ENCODE assay signal across 8 cellular contexts in genomic region chr5:177389368-177390169, GRCh38. TPM values are rescaled to one million over a fixed set of nuclear protein-coding genes. Genes with fewer than 3 reads are reported as not detected.
A peak's percentile ranks its signal among the peaks of the same experiment; 100 is the strongest.
DNase-seq lines count a peak whose midpoint lies in the region; ATAC-seq and TF ChIP-seq lines count a peak whose summit lies in the region.

No MANE protein-coding gene starts in this region.

- H3K9me3 ChIP-seq in Karpas-422 (ENCODE audit: low read length), result no peaks in the 10 kb centered on the region

- H2AFZ ChIP-seq in Karpas-422 (ENCODE audit: low read length), result peak overlapping the region; percentile 37; the same call in 1 of the 2 replicates

- peaks cover 44% of the 10 kb centered on the region for H3K4me1 Mint-ChIP-seq in activated T-cell treated with anti-CD3 and anti-CD28 coated beads, Interleukin-2, amount 50 U/mL, for 4 hours (ENCODE audit: low read depth)

- no peak for TF ChIP-seq CTCF in dorsolateral prefrontal cortex (IDR thresholded peaks at IDR 0.05 in 54 of 56, conservative IDR thresholded peaks at IDR 0.05 in 2 of 56; ENCODE audit: low read depth in 1 of 56, partially characterized antibody in 56 of 56)

- no peaks in the 10 kb centered on the region for H3K27me3 Mint-ChIP-seq in activated T-cell treated with anti-CD3 and anti-CD28 coated beads, Interleukin-2, amount 50 U/mL, for 4 hours (ENCODE audit: low read depth)

- no peaks in the 10 kb centered on the region for H3K9me3 Mint-ChIP-seq in activated T-cell treated with anti-CD3 and anti-CD28 coated beads, Interleukin-2, amount 50 U/mL, for 4 hours

- H3K79me2 ChIP-seq in Karpas-422 (ENCODE audit: low read length), result no peaks in the 10 kb centered on the region

- H4K20me1 ChIP-seq in Karpas-422 (ENCODE audit: insufficient read depth, low read depth, low read length), result no peaks in the 10 kb centered on the region

- H3K36me3 ChIP-seq in Karpas-422 (ENCODE audit: insufficient read depth, low read length), result no peaks in the 10 kb centered on the region

- peaks cover 35% of the 10 kb centered on the region for H3K4me1 ChIP-seq in Karpas-422 (ENCODE audit: low read length)

- H3K9me2 ChIP-seq in Karpas-422 (replicated peaks; ENCODE audit: insufficient read depth, low read length), result no peaks in the 10 kb centered on the region

- DNase-seq in activated naive CD4-positive, alpha-beta T cell treated with Interleukin-2 at 50 U/mL for 16 hours, result peak; percentile 69
- DNase-seq in activated naive CD4-positive, alpha-beta T cell (lab: John Stamatoyannopoulos, UW), result no peak
- DNase-seq in Karpas-422, result peak; percentile 65
- DNase-seq in activated T-cell treated with anti-CD3 and anti-CD28 coated beads, Interleukin-2, amount 50 U/mL, for 4 hours, result peak; percentile 31
- peak; percentile 88 for DNase-seq in glomerular visceral epithelial cell (ENCODE audit: extremely low spot score)
- DNase-seq in stimulated activated CD8-positive, alpha-beta memory T cell treated with anti-CD3 and anti-CD28 coated beads, Interleukin-4, amount 100 ng/mL, for 48 hours, result peak; percentile 62
- DNase-seq in dorsolateral prefrontal cortex, result no peak
- no peak for DNase-seq in NCI-H748 (lab: John Stamatoyannopoulos, UW; ENCODE audit: unreplicated experiment)

- peak; percentile 80 to 85 for ATAC-seq in activated T-cell treated with anti-CD3 and anti-CD28 coated beads, Interleukin-2, amount 50 U/mL, for 4 hours

- H3K4me3 ChIP-seq in Karpas-422 (ENCODE audit: low read length) (no peak overlapping the region), dorsolateral prefrontal cortex (no peak overlapping the region)

- peak overlapping the region; percentile 37 for H3K4me2 ChIP-seq in Karpas-422 (ENCODE audit: low read depth, low read length, poor library complexity, severe bottlenecking)

- H3K36me3 Mint-ChIP-seq in activated T-cell treated with anti-CD3 and anti-CD28 coated beads, Interleukin-2, amount 50 U/mL, for 4 hours (ENCODE audit: insufficient read depth), result no peaks in the 10 kb centered on the region

- H3K27me3 ChIP-seq in Karpas-422 (ENCODE audit: low read length) (no peaks in the 10 kb centered on the region), dorsolateral prefrontal cortex (peaks cover 0 to 8% (median 0%) of the 10 kb centered on the region in 45 donors)

- intact Hi-C loops in dorsolateral prefrontal cortex (cut with DNase I), result loop anchor here (1.0 to 2.0 kb wide), 3 partner anchors 65 to 111 kb away; no protein-coding TSS in a partner anchor

- peak overlapping the region; percentile 37 for H3K9ac ChIP-seq in Karpas-422 (ENCODE audit: low read length)

- no peak overlapping the region for H3K27ac ChIP-seq in Karpas-422 (ENCODE audit: low read length)
- H3K27ac ChIP-seq in dorsolateral prefrontal cortex, result no peak overlapping the region

- H3K4me3 Mint-ChIP-seq in activated T-cell treated with anti-CD3 and anti-CD28 coated beads, Interleukin-2, amount 50 U/mL, for 4 hours, result peak overlapping the region; percentile 61

RNA-seq across cellular contexts. Expression of gene SLC34A1, which starts 5.3 kb away (rescaled TPM):
- not detected in 2 replicates for total RNA-seq in Karpas-422 (2014; rRNA removed; shearing (Covaris generic); ENCODE audit: low replicate concordance)
- not detected for total RNA-seq in activated T-cell treated with anti-CD3 and anti-CD28 coated beads, Interleukin-2, amount 50 U/mL, for 4 hours
- total RNA-seq in dorsolateral prefrontal cortex, result not detected

RNA-seq across cellular contexts. Expression of gene PFN3, which starts 10.9 kb away (rescaled TPM):
- not detected in 2 replicates for total RNA-seq in Karpas-422 (2014; rRNA removed; shearing (Covaris generic); ENCODE audit: low replicate concordance)
- total RNA-seq in activated T-cell treated with anti-CD3 and anti-CD28 coated beads, Interleukin-2, amount 50 U/mL, for 4 hours, result not detected
- total RNA-seq in dorsolateral prefrontal cortex, result not detected

RNA-seq across cellular contexts. Expression of gene F12, which starts 19.8 kb away (rescaled TPM):
- 6.0 and 6.5 TPM in 2 replicates for total RNA-seq in Karpas-422 (2014; rRNA removed; shearing (Covaris generic); ENCODE audit: low replicate concordance)
- 1 to 10 TPM; 1.7 to 5.7 (median 3.1) TPM for total RNA-seq in activated T-cell treated with anti-CD3 and anti-CD28 coated beads, Interleukin-2, amount 50 U/mL, for 4 hours
- 10 to 100 TPM in 15 of 120 experiments, 1 to 10 TPM in 105; 1.8 to 14.5 (median 7.5) TPM for total RNA-seq in dorsolateral prefrontal cortex

RNA-seq across cellular contexts. Expression of gene RGS14, which starts 31.8 kb away (rescaled TPM):
- total RNA-seq in Karpas-422 (2014; rRNA removed; shearing (Covaris generic); ENCODE audit: low replicate concordance), result 22.6 and 70.8 TPM in 2 replicates
- total RNA-seq in activated T-cell treated with anti-CD3 and anti-CD28 coated beads, Interleukin-2, amount 50 U/mL, for 4 hours, result 10 to 100 TPM; 43.7 to 62.3 (median 46.2) TPM
- total RNA-seq in dorsolateral prefrontal cortex, result 10 to 100 TPM in 117 of 120 experiments, 1 to 10 TPM in 3; 3.8 to 52.2 (median 23.9) TPM

RNA-seq across cellular contexts. Expression of gene GRK6, which starts 36.9 kb away (rescaled TPM):
- 45.5 and 79.1 TPM in 2 replicates for total RNA-seq in Karpas-422 (2014; rRNA removed; shearing (Covaris generic); ENCODE audit: low replicate concordance)
- 100 to 1,000 TPM; 140 to 163 (median 158) TPM for total RNA-seq in activated T-cell treated with anti-CD3 and anti-CD28 coated beads, Interleukin-2, amount 50 U/mL, for 4 hours
- 10 to 100 TPM; 25.6 to 45.9 (median 34.0) TPM for total RNA-seq in dorsolateral prefrontal cortex

Comparison
In these comparisons a context has a peak if more than half of its experiments do, and no peak if none do; other contexts are left out.
1. DNase-seq: peak in activated naive CD4-positive, alpha-beta T cell treated with Interleukin-2 at 50 U/mL for 16 hours (single experiment), Karpas-422 (single experiment), activated T-cell treated with anti-CD3 and anti-CD28 coated beads, Interleukin-2, amount 50 U/mL, for 4 hours (single experiment), glomerular visceral epithelial cell (single experiment) and stimulated activated CD8-positive, alpha-beta memory T cell treated with anti-CD3 and anti-CD28 coated beads, Interleukin-4, amount 100 ng/mL, for 48 hours (single experiment); none in activated naive CD4-positive, alpha-beta T cell (0 of 4), dorsolateral prefrontal cortex (0 of 10) and NCI-H748 (single experiment).